Comparison of ENCODE assay signal across 27 cellular contexts in genomic region chr7:30968294-30968693, GRCh38. TPM values are rescaled to one million over a fixed set of nuclear protein-coding genes. Genes with fewer than 3 reads are reported as not detected.
A peak's percentile ranks its signal among the peaks of the same experiment; 100 is the strongest.
DNase-seq lines count a peak whose midpoint lies in the region; ATAC-seq, FAIRE-seq and TF ChIP-seq lines count a peak whose summit lies in the region.
"Had no signal": no experiment of that assay in that cellular context is flagged by ENCODE, and none has a peak within 500 bp of the region (broad histone marks: within the 10 kb centered on the region; RNA-seq: fewer than 3 reads in every experiment).

No MANE protein-coding gene starts in this region.

- POLR2A ChIA-PET in K562 (lab: Yijun Ruan, JAX) = interaction anchor here (0.5 to 0.7 kb wide), 2 partner anchors 173 to 221 kb away, joined by 3 to 4 read pairs; no protein-coding TSS in a partner anchor

- peak; percentile 54 for DNase-seq in MV-4-11 (lab: John Stamatoyannopoulos, UW)
- no peak for DNase-seq in K562 (ENCODE audit: extremely low read depth in 1 of 4, low spot score in 3 of 4)
- no peak for DNase-seq in HTR-8/SVneo (ENCODE audit: insufficient read length, low spot score)
- no peak for DNase-seq in NCI-H82 (lab: John Stamatoyannopoulos, UW)
- DNase-seq in activated T-cell treated with anti-CD3 and anti-CD28 coated beads for 4 hours = no peak
- DNase-seq: activated CD4-positive, alpha-beta T cell treated with anti-CD3 and anti-CD28 coated beads, Interleukin-2, amount 50 U/mL, for 4 hours; activated gamma-delta T cell treated with Interleukin-2 at 50 U/mL for 16 hours; adrenal gland; CD4-positive, alpha-beta T cell; glutamatergic neuron; Kasumi-1; left cardiac atrium; NCI-H2171; NCI-H526; ovary; Right ventricle myocardium superior; stimulated activated CD4-positive, alpha-beta T cell treated with anti-CD3 and anti-CD28 coated beads, Interleukin-15, amount 100 ng/mL, for 24 hours; T-helper 1 cell had no signal

- H3K27me3 ChIP-seq in K562 (ENCODE audit: control insufficient read depth in 2 of 2, insufficient read depth in 2 of 2, low read length in 2 of 2) = peaks cover 9 to 62% of the 10 kb centered on the region in 2 experiments
- H3K27me3 ChIP-seq: adrenal gland, breast epithelium, ovary had no signal

- no TSS peak for BruUV-seq in K562 (replicated peaks; lab: Mats Ljungman, UMichigan)

- no peaks in the 10 kb centered on the region for H3K9me1 ChIP-seq in K562 (ENCODE audit: control insufficient read depth, insufficient read depth, low read length)

- no peak for TF ChIP-seq POLR2A in K562 (conservative IDR thresholded peaks at IDR 0.05)

- H3K27ac ChIP-seq in K562 (ENCODE audit: extremely low read depth, low read depth, low read length) = no peak overlapping the region
- H3K27ac ChIP-seq: adrenal gland, breast epithelium, coronary artery, ovary had no signal

- no peak for TF ChIP-seq EP300 in K562 (IDR thresholded peaks at IDR 0.05; ENCODE audit: low read length)

- no peaks in the 10 kb centered on the region; the same call in 2 of the 3 replicates for H3K79me2 ChIP-seq in K562 (ENCODE audit: control insufficient read depth, insufficient read depth, low read length)

- FAIRE-seq in K562 (lab: Jason Lieb, UNC) (no peak), HTR-8/SVneo (lab: Jason Lieb, UNC) (no peak)

- no peak for TF ChIP-seq RAD21 in K562 (CRISPR knock-in tag; conservative IDR thresholded peaks at IDR 0.05 in 1 of 2, IDR thresholded peaks at IDR 0.05 in 1 of 2)

- ATAC-seq in GM18502 (IDR thresholded peaks at IDR 0.05; ENCODE audit: poor library complexity, unreplicated experiment) (peak; percentile 62), GM19463 (IDR thresholded peaks at IDR 0.05; ENCODE audit: unreplicated experiment) (peak; percentile 43), K562 (no peak)
- ATAC-seq: left cardiac atrium; natural killer cell treated with Interleukin-12 subunit alpha and Interleukin-12 subunit beta and Interleukin-15 and Interleukin-18, amount 100 ng/mL, for 72 hours; sciatic nerve had no signal

- no peak overlapping the region for H2AFZ ChIP-seq in K562 (ENCODE audit: low read depth, low read length)

- CTCF ChIA-PET in K562 (lab: Yijun Ruan, JAX; ENCODE audit: low intra/inter-chr PET ratio) = no interaction called here

- H3K36me3 ChIP-seq in K562 (ENCODE audit: control insufficient read depth, insufficient read depth, low read length) = no peaks in the 10 kb centered on the region
- H3K36me3 ChIP-seq: adrenal gland, breast epithelium, ovary had no signal

- peaks cover 0 to 10% of the 10 kb centered on the region in 2 experiments; a peak in 1 of 5 replicates for H3K4me1 ChIP-seq in K562 (replicated peaks in 1 of 2; ENCODE audit: control insufficient read depth in 2 of 2, insufficient read depth in 2 of 2, low read length in 2 of 2)
- H3K4me1 ChIP-seq: adrenal gland, breast epithelium had no signal

- 7% methylated on average over 2 of the region's 2 CpGs for WGBS in K562 (ENCODE audit: insufficient coverage, low coverage, missing lambda C conversion rate)

- H3K4me2 ChIP-seq in K562 (ENCODE audit: insufficient read depth, low read length) = no peak overlapping the region

- intact Hi-C loops in K562 (cut with micrococcal nuclease) = no loop called here

- H3K9me3 ChIP-seq in K562 (replicated peaks; ENCODE audit: control insufficient read depth, insufficient read depth, low read depth, low read length) = no peaks in the 10 kb centered on the region
- H3K9me3 ChIP-seq: adrenal gland, breast epithelium, ovary had no signal

- no peaks in the 10 kb centered on the region for H4K20me1 ChIP-seq in K562 (replicated peaks; ENCODE audit: control insufficient read depth, insufficient read depth, low read length)

- H3K9ac ChIP-seq in K562 (ENCODE audit: insufficient read depth in 1 of 2, low read depth in 2 of 2, low read length in 2 of 2) = no peak overlapping the region

- H3K4me3 ChIP-seq in K562 = no peak overlapping the region
- H3K4me3 ChIP-seq: adrenal gland, breast epithelium, coronary artery, ovary had no signal

- in situ Hi-C loops in K562 (cut with MboI) = no loop called here

- TF ChIP-seq CTCF in K562 (IDR thresholded peaks at IDR 0.05 in 2 of 3, conservative IDR thresholded peaks at IDR 0.05 in 1 of 3; ENCODE audit: insufficient read depth in 2 of 3, low read depth in 1 of 3, low read length in 3 of 3) = no peak

TF ChIP-seq in K562, 482 proteins besides CTCF, POLR2A, EP300 and RAD21:
- TF ChIP-seq ZNF121 (CRISPR knock-in tag; conservative IDR thresholded peaks at IDR 0.05) = no peak
- peak; percentile 66 for TF ChIP-seq SPI1 (IDR thresholded peaks at IDR 0.05; ENCODE audit: borderline replicate concordance, low read depth, low read length)

RNA-seq across cellular contexts. Expression of gene GHRHR, which starts 4.5 kb away (rescaled TPM):
- total RNA-seq in K562 (2011; cell fraction: chromatin; rRNA removed; ENCODE audit: low replicate concordance) = not detected in 2 replicates
- not detected in 2 replicates for total RNA-seq in K562 (2011; cell fraction: nucleolus; rRNA removed)
- total RNA-seq in K562 (2011; cell fraction: nucleoplasm; rRNA removed) = not detected in 2 replicates
- total RNA-seq in K562 (2014; rRNA removed) (0.61 TPM in 1 of 2 replicates, not detected in the other), K562 (2014; rRNA removed; fragmentation: Illumina TruSeq; extraction: Trizol) (not detected in 2 replicates), K562 (2015; rRNA removed; fragmentation: Illumina TruSeq; extraction: Trizol) (not detected in 2 replicates), K562 (2021) (not detected in 2 replicates)
- polyA plus RNA-seq in K562 (2011; rRNA removed) (not detected in 2 replicates), K562 (2014; fragmentation: Illumina TruSeq; extraction: Trizol) (not detected in 2 replicates), K562 (2014; fragmentation: Nextera tagmentation; extraction: Ambion mirVana) (not detected), K562 (2014; rRNA removed) (not detected in 2 replicates)
- polyA plus RNA-seq in K562 (2011; cell fraction: cytosol; rRNA removed) = not detected in 2 replicates
- polyA plus RNA-seq in K562 (2011; cell fraction: nucleus; rRNA removed) = 0.25 TPM in 1 of 2 replicates, not detected in the other
- polyA plus RNA-seq in K562 (2012) = not detected in 2 replicates
- polyA minus RNA-seq in K562 (2011; rRNA and poly(A)+ RNA removed) = not detected in 2 replicates
- polyA minus RNA-seq in K562 (2011; cell fraction: cytosol; rRNA and poly(A)+ RNA removed) = not detected in 2 replicates
- not detected in 2 replicates for polyA minus RNA-seq in K562 (2011; cell fraction: nucleus; rRNA and poly(A)+ RNA removed)
- total RNA-seq: breast epithelium; CD4-positive, alpha-beta T cell; G401; HT1080; left cardiac atrium; mesenteric fat pad; natural killer cell treated with Interleukin-12 subunit alpha and Interleukin-12 subunit beta and Interleukin-15 and Interleukin-18, amount 100 ng/mL, for 72 hours; ovary; Right ventricle myocardium superior had no signal
- polyA plus RNA-seq: ovary had no signal

RNA-seq across cellular contexts. Expression of gene AQP1, which starts 56.6 kb away (rescaled TPM):
- total RNA-seq in K562 (2011; cell fraction: chromatin; rRNA removed; ENCODE audit: low replicate concordance) = 3.5 and 8.8 TPM in 2 replicates
- 9.5 and 9.6 TPM in 2 replicates for total RNA-seq in K562 (2011; cell fraction: nucleolus; rRNA removed)
- total RNA-seq in K562 (2011; cell fraction: nucleoplasm; rRNA removed) = 8.4 and 15.0 TPM in 2 replicates
- total RNA-seq in K562 (2014; rRNA removed) (3.1 and 9.0 TPM in 2 replicates), K562 (2014; rRNA removed; fragmentation: Illumina TruSeq; extraction: Trizol) (2.8 and 4.1 TPM in 2 replicates), K562 (2015; rRNA removed; fragmentation: Illumina TruSeq; extraction: Trizol) (3.6 and 4.2 TPM in 2 replicates), K562 (2021) (6.7 and 6.9 TPM in 2 replicates)
- polyA plus RNA-seq in K562 (2011; rRNA removed) (8.7 and 12.6 TPM in 2 replicates), K562 (2014; fragmentation: Illumina TruSeq; extraction: Trizol) (7.8 and 8.6 TPM in 2 replicates), K562 (2014; fragmentation: Nextera tagmentation; extraction: Ambion mirVana) (under 1 TPM; 0.18 to 0.45 TPM), K562 (2014; rRNA removed) (5.4 and 6.7 TPM in 2 replicates)
- polyA plus RNA-seq in K562 (2011; cell fraction: cytosol; rRNA removed) = 8.5 and 20.6 TPM in 2 replicates
- polyA plus RNA-seq in K562 (2011; cell fraction: nucleus; rRNA removed) = 12.3 and 20.4 TPM in 2 replicates
- 3.2 and 4.3 TPM in 2 replicates for polyA plus RNA-seq in K562 (2012)
- polyA minus RNA-seq in K562 (2011; rRNA and poly(A)+ RNA removed) = 6.1 and 10.7 TPM in 2 replicates
- 3.5 and 6.3 TPM in 2 replicates for polyA minus RNA-seq in K562 (2011; cell fraction: cytosol; rRNA and poly(A)+ RNA removed)
- polyA minus RNA-seq in K562 (2011; cell fraction: nucleus; rRNA and poly(A)+ RNA removed) = 2.7 and 2.8 TPM in 2 replicates
- total RNA-seq: G401, HT1080 had no signal
